Comparison of ENCODE assay signal across 1 cellular context in the genomic region with DNA sequence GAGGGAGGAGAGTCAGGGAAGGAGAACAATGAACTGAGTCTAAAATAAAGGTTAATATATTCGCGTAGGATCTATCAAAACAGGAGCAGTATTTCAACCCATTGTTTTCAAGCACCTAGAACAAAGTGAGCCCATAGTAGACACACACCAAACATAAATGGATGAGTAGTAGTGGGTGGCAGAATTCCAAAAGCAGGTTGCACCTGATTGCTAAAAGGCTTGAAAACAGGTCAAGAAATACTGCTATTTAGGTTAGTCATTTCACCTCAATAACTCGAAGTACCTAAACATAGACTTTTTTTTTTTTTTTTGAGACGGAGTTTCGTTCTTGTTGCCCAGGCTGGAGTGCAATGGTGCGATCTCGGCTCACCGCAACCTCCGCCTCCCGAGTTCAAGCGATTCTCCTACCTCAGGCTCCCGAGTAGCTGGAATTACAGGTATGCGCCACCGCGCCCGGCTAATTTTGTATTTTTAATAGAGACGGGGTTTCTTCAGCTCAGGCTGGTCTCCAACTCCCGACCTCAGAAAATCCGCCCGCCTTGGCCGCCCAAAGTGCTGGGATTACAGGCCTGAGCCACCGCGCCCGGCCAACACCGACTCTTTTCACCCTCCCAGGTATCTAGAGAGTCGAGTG.
TF ChIP-seq lines count a peak whose summit lies in the region.

No MANE protein-coding gene starts in this region.

TF ChIP-seq in SK-N-SH, 30 proteins besides CTCF, POLR2A, EP300 and RAD21 (continued from another document):
- TF ChIP-seq, protein P1, sequence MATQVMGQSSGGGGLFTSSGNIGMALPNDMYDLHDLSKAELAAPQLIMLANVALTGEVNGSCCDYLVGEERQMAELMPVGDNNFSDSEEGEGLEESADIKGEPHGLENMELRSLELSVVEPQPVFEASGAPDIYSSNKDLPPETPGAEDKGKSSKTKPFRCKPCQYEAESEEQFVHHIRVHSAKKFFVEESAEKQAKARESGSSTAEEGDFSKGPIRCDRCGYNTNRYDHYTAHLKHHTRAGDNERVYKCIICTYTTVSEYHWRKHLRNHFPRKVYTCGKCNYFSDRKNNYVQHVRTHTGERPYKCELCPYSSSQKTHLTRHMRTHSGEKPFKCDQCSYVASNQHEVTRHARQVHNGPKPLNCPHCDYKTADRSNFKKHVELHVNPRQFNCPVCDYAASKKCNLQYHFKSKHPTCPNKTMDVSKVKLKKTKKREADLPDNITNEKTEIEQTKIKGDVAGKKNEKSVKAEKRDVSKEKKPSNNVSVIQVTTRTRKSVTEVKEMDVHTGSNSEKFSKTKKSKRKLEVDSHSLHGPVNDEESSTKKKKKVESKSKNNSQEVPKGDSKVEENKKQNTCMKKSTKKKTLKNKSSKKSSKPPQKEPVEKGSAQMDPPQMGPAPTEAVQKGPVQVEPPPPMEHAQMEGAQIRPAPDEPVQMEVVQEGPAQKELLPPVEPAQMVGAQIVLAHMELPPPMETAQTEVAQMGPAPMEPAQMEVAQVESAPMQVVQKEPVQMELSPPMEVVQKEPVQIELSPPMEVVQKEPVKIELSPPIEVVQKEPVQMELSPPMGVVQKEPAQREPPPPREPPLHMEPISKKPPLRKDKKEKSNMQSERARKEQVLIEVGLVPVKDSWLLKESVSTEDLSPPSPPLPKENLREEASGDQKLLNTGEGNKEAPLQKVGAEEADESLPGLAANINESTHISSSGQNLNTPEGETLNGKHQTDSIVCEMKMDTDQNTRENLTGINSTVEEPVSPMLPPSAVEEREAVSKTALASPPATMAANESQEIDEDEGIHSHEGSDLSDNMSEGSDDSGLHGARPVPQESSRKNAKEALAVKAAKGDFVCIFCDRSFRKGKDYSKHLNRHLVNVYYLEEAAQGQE (IDR thresholded peaks at IDR 0.05; ENCODE audit: low read depth, low read length), result no peak
- TF ChIP-seq GABPA (IDR thresholded peaks at IDR 0.05; ENCODE audit: low read depth), result no peak
TF ChIP-seq in SK-N-SH: peak in this region for 0.
